19 cellular contexts compared by ENCODE assay signal in genomic region chr13:50357136-50357535, GRCh38.
DNase-seq lines count a peak whose midpoint lies in the region; ATAC-seq and TF ChIP-seq lines count a peak whose summit lies in the region.
"Had no signal": no experiment of that assay in that cellular context is flagged by ENCODE, and none has a peak within 500 bp of the region (broad histone marks: within the 10 kb centered on the region; RNA-seq: fewer than 3 reads in every experiment).

No MANE protein-coding gene starts in this region.

- H3K4me3 ChIP-seq in parathyroid adenoma (ENCODE audit: low read depth, low read length), result peak overlapping the region; percentile 13
- H3K4me3 ChIP-seq: mucosa of descending colon had no signal

- H3K9me3 ChIP-seq in KOPT-K1 (ENCODE audit: insufficient read depth, low read length, poor library complexity, severe bottlenecking) (no peaks in the 10 kb centered on the region), parathyroid adenoma (ENCODE audit: control insufficient read depth, low read length) (no peaks in the 10 kb centered on the region)
- H3K9me3 ChIP-seq: mucosa of descending colon had no signal

- intact Hi-C loops in Calu3 (cut with micrococcal nuclease; ENCODE audit: unreplicated experiment), result loop anchor here (10.0 kb wide), 1 partner anchor 72 kb away; no protein-coding TSS in a partner anchor
- intact Hi-C loops in activated CD4-positive, alpha-beta T cell treated with anti-CD3 and anti-CD28 coated beads for 36 hours (cut with DNase I, micrococcal nuclease), result no loop called here

- H3K27ac ChIP-seq in KOPT-K1 (ENCODE audit: low read depth, low read length, poor library complexity, severe bottlenecking) (peak overlapping the region; percentile 54), parathyroid adenoma (peak overlapping the region; percentile 32)
- H3K27ac ChIP-seq: RWPE1 had no signal

- BruUV-seq in Calu3 (replicated peaks; lab: Mats Ljungman, UMichigan), result no TSS peak

- DNase-seq in Calu3 (no peak), GM19238 (ENCODE audit: insufficient read length, low spot score) (no peak), NCI-H446 treated with DMSO at 0.1 percent for 48 hours (lab: John Stamatoyannopoulos, UW) (no peak), NCI-H774 (lab: John Stamatoyannopoulos, UW) (no peak)
- DNase-seq in activated CD4-positive, alpha-beta T cell treated with anti-CD3 and anti-CD28 coated beads for 36 hours, result no peak
- DNase-seq: activated CD4-positive, alpha-beta memory T cell treated with anti-CD3 and anti-CD28 coated beads, Interleukin-2, amount 10 ng/mL, durations not matched to agents 7 days and 5 days; activated naive CD4-positive, alpha-beta T cell treated with anti-CD3 and anti-CD28 coated beads, Interleukin-2, amount 10 ng/mL, durations not matched to agents 7 days and 5 days; activated T-cell treated with anti-CD3 and anti-CD28 coated beads, Interleukin-2, amount 50 U/mL, for 1 hour; COR-L47; foreskin melanocyte; H9; Kasumi-1; stimulated activated CD4-positive, alpha-beta T cell treated with anti-CD3 and anti-CD28 coated beads, Interleukin-4, amount 100 ng/mL, for 1 hour had no signal

- no peak overlapping the region for H3K9ac ChIP-seq in parathyroid adenoma

- H3K36me3 ChIP-seq in KOPT-K1 (ENCODE audit: insufficient read depth, low read length), result no peaks in the 10 kb centered on the region
- no peaks in the 10 kb centered on the region for H3K36me3 ChIP-seq in parathyroid adenoma (ENCODE audit: control insufficient read depth, insufficient read depth, low read length)

- H2AFZ ChIP-seq in parathyroid adenoma, result no peak overlapping the region

- no peak for ATAC-seq in activated CD4-positive, alpha-beta T cell treated with anti-CD3 and anti-CD28 coated beads for 36 hours

- H3K9me3 Mint-ChIP-seq in Calu3 (ENCODE audit: low read depth, unreplicated experiment) (no peaks in the 10 kb centered on the region), brain (peaks cover 0 to 4% (median 0%) of the 10 kb centered on the region in 5 experiments)
- H3K9me3 Mint-ChIP-seq in activated CD4-positive, alpha-beta T cell treated with anti-CD3 and anti-CD28 coated beads for 36 hours (ENCODE audit: low read depth), result no peaks in the 10 kb centered on the region
- H3K9me3 Mint-ChIP-seq: activated CD4-positive, alpha-beta memory T cell treated with anti-CD3 and anti-CD28 coated beads, Interleukin-2, amount 10 ng/mL, durations not matched to agents 7 days and 5 days; activated naive CD4-positive, alpha-beta T cell treated with anti-CD3 and anti-CD28 coated beads, Interleukin-2, amount 10 ng/mL, durations not matched to agents 7 days and 5 days; dendritic cell treated with granulocyte-macrophage colony-stimulating factor and Interleukin-4, amounts not matched to agents 40 ng/mL and 50 ng/mL, for 4 days; H9 had no signal

- H3K4me3 Mint-ChIP-seq in Calu3 (ENCODE audit: low read depth, unreplicated experiment), result peak overlapping the region; percentile 44
- H3K4me3 Mint-ChIP-seq in brain, result peak overlapping the region in 3 of 5 experiments; percentile 15 to 78 (median 36)
- no peak overlapping the region for H3K4me3 Mint-ChIP-seq in activated CD4-positive, alpha-beta T cell treated with anti-CD3 and anti-CD28 coated beads for 36 hours
- H3K4me3 Mint-ChIP-seq: activated CD4-positive, alpha-beta memory T cell treated with anti-CD3 and anti-CD28 coated beads, Interleukin-2, amount 10 ng/mL, durations not matched to agents 7 days and 5 days; activated naive CD4-positive, alpha-beta T cell treated with anti-CD3 and anti-CD28 coated beads, Interleukin-2, amount 10 ng/mL, durations not matched to agents 7 days and 5 days; dendritic cell treated with granulocyte-macrophage colony-stimulating factor and Interleukin-4, amounts not matched to agents 40 ng/mL and 50 ng/mL, for 4 days; H9 had no signal

- POLR2A ChIA-PET in activated CD4-positive, alpha-beta T cell treated with anti-CD3 and anti-CD28 coated beads for 36 hours (lab: Charles Lee), result no interaction called here

- H3K79me2 ChIP-seq in parathyroid adenoma, result no peaks in the 10 kb centered on the region

- peak overlapping the region; percentile 42 for H3K4me2 ChIP-seq in parathyroid adenoma (ENCODE audit: low read length)

- H3K4me1 Mint-ChIP-seq in Calu3 (ENCODE audit: low read depth, unreplicated experiment), result peaks cover 15% of the 10 kb centered on the region
- H3K4me1 Mint-ChIP-seq in brain, result peaks cover 59% of the 10 kb centered on the region
- H3K4me1 Mint-ChIP-seq in activated CD4-positive, alpha-beta T cell treated with anti-CD3 and anti-CD28 coated beads for 36 hours, result peaks cover 45% of the 10 kb centered on the region

- H3K27me3 Mint-ChIP-seq in Calu3 (ENCODE audit: unreplicated experiment) (no peaks in the 10 kb centered on the region), brain (peaks cover 3% of the 10 kb centered on the region)
- peaks cover 6% of the 10 kb centered on the region for H3K27me3 Mint-ChIP-seq in activated CD4-positive, alpha-beta T cell treated with anti-CD3 and anti-CD28 coated beads for 36 hours
- H3K27me3 Mint-ChIP-seq: activated naive CD4-positive, alpha-beta T cell treated with anti-CD3 and anti-CD28 coated beads, Interleukin-2, amount 10 ng/mL, durations not matched to agents 7 days and 5 days; dendritic cell treated with granulocyte-macrophage colony-stimulating factor and Interleukin-4, amounts not matched to agents 40 ng/mL and 50 ng/mL, for 4 days had no signal

- TF ChIP-seq CTCF in Calu3 (IDR thresholded peaks at IDR 0.05; ENCODE audit: unreplicated experiment), result no peak
- TF ChIP-seq CTCF in brain (conservative IDR thresholded peaks at IDR 0.05), result no peak
- TF ChIP-seq CTCF in parathyroid adenoma (IDR thresholded peaks at IDR 0.05), result no peak

- H3K27ac Mint-ChIP-seq in Calu3 (ENCODE audit: unreplicated experiment) (peak overlapping the region; percentile 64), brain (peak overlapping the region; percentile 76 to 98 (median 95))
- no peak overlapping the region for H3K27ac Mint-ChIP-seq in activated CD4-positive, alpha-beta T cell treated with anti-CD3 and anti-CD28 coated beads for 36 hours
- H3K27ac Mint-ChIP-seq: activated CD4-positive, alpha-beta memory T cell treated with anti-CD3 and anti-CD28 coated beads, Interleukin-2, amount 10 ng/mL, durations not matched to agents 7 days and 5 days; activated naive CD4-positive, alpha-beta T cell treated with anti-CD3 and anti-CD28 coated beads, Interleukin-2, amount 10 ng/mL, durations not matched to agents 7 days and 5 days; dendritic cell treated with granulocyte-macrophage colony-stimulating factor and Interleukin-4, amounts not matched to agents 40 ng/mL and 50 ng/mL, for 4 days had no signal

- no peaks in the 10 kb centered on the region for H3K27me3 ChIP-seq in parathyroid adenoma (ENCODE audit: control insufficient read depth, insufficient read depth, low read length)

- H3K36me3 Mint-ChIP-seq in Calu3 (ENCODE audit: insufficient read depth, unreplicated experiment) (no peaks in the 10 kb centered on the region), brain (no peaks in the 10 kb centered on the region)
- H3K36me3 Mint-ChIP-seq in activated CD4-positive, alpha-beta T cell treated with anti-CD3 and anti-CD28 coated beads for 36 hours (ENCODE audit: low read depth), result no peaks in the 10 kb centered on the region
- H3K36me3 Mint-ChIP-seq: activated naive CD4-positive, alpha-beta T cell treated with anti-CD3 and anti-CD28 coated beads, Interleukin-2, amount 10 ng/mL, durations not matched to agents 7 days and 5 days had no signal

- CTCF ChIA-PET in Calu3 (lab: Charles Lee), result interaction anchor here (0.9 kb wide), 1 partner anchor 186 kb away, joined by 7 read pairs; no protein-coding TSS in a partner anchor
- CTCF ChIA-PET in activated CD4-positive, alpha-beta T cell treated with anti-CD3 and anti-CD28 coated beads for 36 hours (lab: Charles Lee), result no interaction called here

- peaks cover 14% of the 10 kb centered on the region for H3K4me1 ChIP-seq in parathyroid adenoma
